In genomic region chr14:104752735-104753527, GRCh38 we compare ENCODE assay signal across 8 cellular contexts. TPM values are rescaled to one million over a fixed set of nuclear protein-coding genes. Genes with fewer than 3 reads are reported as not detected.
DNase-seq lines count a peak whose midpoint lies in the region; ATAC-seq and TF ChIP-seq lines count a peak whose summit lies in the region.

TSS of gene SIVA1 (plus strand) at chr14:104753147. CDS start at chr14:104753202, 55 bp downstream.

- H2AFZ ChIP-seq in PC-9: peak within 1 kb of the TSS; percentile 92

- 0 out of 2 replicates have a peak within 1 kb of the TSS, but pooled peaks have one; percentile 7 for H3K27ac ChIP-seq in PC-9
- H3K27ac ChIP-seq in epithelial cell of prostate: peak within 1 kb of the TSS; percentile 57

- H3K9me3 ChIP-seq in PC-9 (ENCODE audit: insufficient read depth, low read depth) (no peaks in the 10 kb centered on the region), mucosa of descending colon (no peaks in the 10 kb centered on the region)

- peaks cover 3% of the 10 kb centered on the region; the same call in 1 of the 2 replicates for H3K36me3 ChIP-seq in PC-9 (ENCODE audit: low read depth)
- no peaks in the 10 kb centered on the region for H3K36me3 ChIP-seq in mucosa of descending colon (ENCODE audit: low read depth)

- peaks cover 28% of the 10 kb centered on the region for H3K4me1 ChIP-seq in PC-9 (replicated peaks; ENCODE audit: insufficient read depth)
- H3K4me1 ChIP-seq in mucosa of descending colon (ENCODE audit: low read depth): peaks cover 29% of the 10 kb centered on the region

- POLR2A ChIA-PET in PC-9 (lab: Charles Lee; ENCODE audit: unreplicated experiment): interaction anchor here (0.7 kb wide), 1 partner anchor 45 kb away, joined by 3 read pairs; no protein-coding TSS in a partner anchor

- BruUV-seq in PC-9 (replicated peaks; lab: Mats Ljungman, UMichigan): no TSS peak

- intact Hi-C loops in PC-9 (cut with micrococcal nuclease; ENCODE audit: unreplicated experiment): loop anchor here (5.0 kb wide), 1 partner anchor 71 kb away; no protein-coding TSS in a partner anchor
- intact Hi-C loops in mucosa of descending colon (cut with DNase I, micrococcal nuclease): no loop called here

- CTCF ChIA-PET in PC-9 (lab: Charles Lee): interaction anchor here (0.6 kb wide), 1 partner anchor 548 kb away, joined by 4 read pairs; no protein-coding TSS in a partner anchor

- H3K4me2 ChIP-seq in PC-9: peak within 1 kb of the TSS; percentile 96

- H3F3A ChIP-seq in PC-9 (ENCODE audit: insufficient read depth, low read depth): peaks cover 9% of the 10 kb centered on the region; the same call in 1 of the 2 replicates

- DNase-seq in DMS153 (lab: John Stamatoyannopoulos, UW) (peak; percentile 94), PC-9 (peak; percentile 95 to 97), epithelial cell of prostate (ENCODE audit: low read depth, low spot score) (peak; percentile 94), mucosa of descending colon (peak; percentile 99 to 100 (median 100))
- DNase-seq in Jurkat, Clone E6-1 (ENCODE audit: low read depth, low spot score): peak; percentile 99
- DNase-seq in activated T-cell treated with anti-CD3 and anti-CD28 coated beads, Interleukin-2, amount 50 U/mL, for 1 hour: peak; percentile 99
- DNase-seq in stimulated activated CD8-positive, alpha-beta memory T cell treated with anti-CD3 and anti-CD28 coated beads, Interleukin-4, amount 100 ng/mL, for 24 hours (ENCODE audit: low read depth): peak; percentile 99

- H3K79me2 ChIP-seq in PC-9 (ENCODE audit: low read depth): peaks cover 38% of the 10 kb centered on the region

- H3K9me2 ChIP-seq in PC-9 (ENCODE audit: insufficient read depth): no peaks in the 10 kb centered on the region

- H4K20me1 ChIP-seq in PC-9 (ENCODE audit: insufficient read depth): peaks cover 10% of the 10 kb centered on the region

- peak within 1 kb of the TSS; percentile 97 for H3K4me3 ChIP-seq in Jurkat, Clone E6-1 (ENCODE audit: low read length)
- H3K4me3 ChIP-seq in PC-9 (peak within 1 kb of the TSS; percentile 65), mucosa of descending colon (peak within 1 kb of the TSS; percentile 85)

- TF ChIP-seq CTCF in PC-9 (conservative IDR thresholded peaks at IDR 0.05) (no peak), mucosa of descending colon (IDR thresholded peaks at IDR 0.05) (no peak)

- no peaks in the 10 kb centered on the region for H3K27me3 ChIP-seq in PC-9 (ENCODE audit: insufficient read depth, low read depth)

- ATAC-seq in GM21619 (IDR thresholded peaks at IDR 0.05; ENCODE audit: unreplicated experiment) (peak; percentile 87), mucosa of descending colon (peak; percentile 92)

RNA-seq across cellular contexts. Expression of gene SIVA1, which starts in this region (rescaled TPM):
- polyA plus RNA-seq in Jurkat, Clone E6-1 (2012; ENCODE audit: insufficient read depth, insufficient read length): 269 TPM
- total RNA-seq in PC-9 (2021) (85.8 and 116 TPM in 2 replicates), mucosa of descending colon (10 to 100 TPM; 38.7 to 82.4 (median 60.4) TPM)

Comparison
In these comparisons a context has a peak if more than half of its experiments do, and no peak if none do; other contexts are left out.
1. Peak in every context shown above with its lines: DNase-seq, ATAC-seq, H3K4me3 ChIP-seq and H3K27ac ChIP-seq.